ENCODE assay signal across 29 cellular contexts in the genomic region with DNA sequence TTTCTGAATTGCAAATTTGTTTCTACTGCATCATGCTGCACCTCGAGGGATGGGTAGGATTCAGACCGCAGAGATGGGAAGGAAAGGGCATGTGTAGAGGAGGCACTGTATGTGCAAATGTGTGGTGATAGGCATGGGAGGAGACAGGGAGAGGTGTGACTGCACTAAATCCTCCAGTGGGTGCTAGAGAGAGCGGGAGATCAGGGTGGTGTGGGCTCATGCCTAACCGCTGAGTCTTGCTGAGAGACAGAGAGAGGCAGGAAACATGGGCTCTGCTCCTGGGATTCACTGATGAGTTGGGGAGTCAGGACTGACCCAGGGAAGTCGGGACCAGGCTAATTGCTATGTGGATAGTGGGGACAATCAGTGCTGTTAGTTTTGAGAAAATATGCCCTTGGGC.
"Had no signal": no experiment of that assay in that cellular context is flagged by ENCODE, and none has a peak within 500 bp of the region (broad histone marks: within the 10 kb centered on the region; RNA-seq: fewer than 3 reads in every experiment).

No MANE protein-coding gene starts in this region.

- H3K27ac ChIP-seq: adrenal gland, ascending aorta, colonic mucosa, dorsolateral prefrontal cortex, esophagus muscularis mucosa, gastrocnemius medialis, thoracic aorta, upper lobe of left lung had no signal

- ATAC-seq: activated naive CD4-positive, alpha-beta T cell treated with anti-CD3 and anti-CD28 coated beads, Interleukin-2, amount 50 U/mL, for 72 hours; activated T-helper 17 cell treated with anti-CD3 and anti-CD28 coated beads, Interleukin-2, amount 50 U/mL, for 72 hours; effector memory CD8-positive, alpha-beta T cell; gastrocnemius medialis; left cardiac atrium; sciatic nerve; T-cell had no signal

- H3K9me3 Mint-ChIP-seq: activated naive CD4-positive, alpha-beta T cell treated with anti-CD3 and anti-CD28 coated beads, Interleukin-2, amount 50 U/mL, for 72 hours; activated T-cell treated with anti-CD3 and anti-CD28 coated beads, Interleukin-2, amount 50 U/mL, for 24 hours; central memory CD8-positive, alpha-beta T cell; effector memory CD8-positive, alpha-beta T cell; neural crest cell; T-cell; T-helper 2 cell treated with Interferon-gamma antibody and Interleukin-4, amounts not matched to agents 5 μg/mL and 100 μg/mL, for 36 hours had no signal

- FAIRE-seq: islet of Langerhans, small intestine had no signal

- H3K4me3 ChIP-seq: adrenal gland, ascending aorta, colonic mucosa, dorsolateral prefrontal cortex, esophagus muscularis mucosa, gastrocnemius medialis, thoracic aorta, upper lobe of left lung had no signal

- H3K4me1 ChIP-seq: adrenal gland, ascending aorta, colonic mucosa, esophagus muscularis mucosa, gastrocnemius medialis, upper lobe of left lung had no signal

- H3K36me3 Mint-ChIP-seq: activated naive CD4-positive, alpha-beta T cell treated with anti-CD3 and anti-CD28 coated beads, Interleukin-2, amount 50 U/mL, for 72 hours; naive B cell; T-cell had no signal

- DNase-seq: activated CD4-positive, alpha-beta T cell treated with anti-CD3 and anti-CD28 coated beads, Interleukin-2, amount 50 U/mL, for 4 hours; activated CD8-positive, alpha-beta memory T cell treated with anti-CD3 and anti-CD28 coated beads for 24 hours; activated CD8-positive, alpha-beta memory T cell treated with anti-CD3 and anti-CD28 coated beads, Interleukin-2, amount 50 U/mL, for 4 hours; activated T-cell treated with anti-CD3 and anti-CD28 coated beads, Interleukin-2, amount 50 U/mL, for 24 hours; adrenal gland; colonic mucosa; effector memory CD8-positive, alpha-beta T cell; gastrocnemius medialis; head of caudate nucleus; hypothalamus; left cardiac atrium; mesenchymal stem cell; naive B cell; occipital lobe; small intestine; stimulated activated naive CD4-positive, alpha-beta T cell; T-cell; upper lobe of left lung had no signal

- H3K4me1 Mint-ChIP-seq: activated T-helper 17 cell treated with anti-CD3 and anti-CD28 coated beads, Interleukin-2, amount 50 U/mL, for 72 hours; central memory CD8-positive, alpha-beta T cell; naive B cell; neural crest cell; T-cell had no signal

- H3K36me3 ChIP-seq: adrenal gland, colonic mucosa had no signal

- H3K4me3 Mint-ChIP-seq: activated T-cell treated with anti-CD3 and anti-CD28 coated beads, Interleukin-2, amount 50 U/mL, for 24 hours; activated T-helper 17 cell treated with anti-CD3 and anti-CD28 coated beads, Interleukin-2, amount 50 U/mL, for 72 hours; central memory CD8-positive, alpha-beta T cell; effector memory CD8-positive, alpha-beta T cell; neural crest cell; T-cell; T-helper 2 cell treated with Interferon-gamma antibody and Interleukin-4, amounts not matched to agents 5 μg/mL and 100 μg/mL, for 36 hours had no signal

- H3K9me3 ChIP-seq: adrenal gland, ascending aorta, colonic mucosa, esophagus muscularis mucosa, gastrocnemius medialis, thoracic aorta, upper lobe of left lung had no signal

- H3K27me3 ChIP-seq: adrenal gland, ascending aorta, colonic mucosa, dorsolateral prefrontal cortex, esophagus muscularis mucosa, gastrocnemius medialis, upper lobe of left lung had no signal

- H3K27ac Mint-ChIP-seq: activated T-cell treated with anti-CD3 and anti-CD28 coated beads, Interleukin-2, amount 50 U/mL, for 24 hours; activated T-helper 17 cell treated with anti-CD3 and anti-CD28 coated beads, Interleukin-2, amount 50 U/mL, for 72 hours; effector memory CD8-positive, alpha-beta T cell; naive B cell; T-cell; T-helper 2 cell treated with Interferon-gamma antibody and Interleukin-4, amounts not matched to agents 5 μg/mL and 100 μg/mL, for 36 hours had no signal
